15 cellular contexts compared by ENCODE assay signal in genomic region chr3:12307136-12307535, GRCh38. TPM values are rescaled to one million over a fixed set of nuclear protein-coding genes. Genes with fewer than 3 reads are reported as not detected.
DNase-seq lines count a peak whose midpoint lies in the region; ATAC-seq and TF ChIP-seq lines count a peak whose summit lies in the region.
"Had no signal": no experiment of that assay in that cellular context is flagged by ENCODE, and none has a peak within 500 bp of the region (broad histone marks: within the 10 kb centered on the region; RNA-seq: fewer than 3 reads in every experiment).

No MANE protein-coding gene starts in this region.

- WGBS in gastroesophageal sphincter (ENCODE audit: low coverage in 1 of 2), 2 donors = 30 to 57% methylated on average over 2 of the region's 2 CpGs

- TF ChIP-seq CTCF in HFFc6 (IDR thresholded peaks at IDR 0.05) (no peak), gastroesophageal sphincter (IDR thresholded peaks at IDR 0.05) (no peak), RWPE1 (conservative IDR thresholded peaks at IDR 0.05; ENCODE audit: low read depth) (no peak)

- intact Hi-C loops in activated T-helper 1 cell treated with anti-CD3 and anti-CD28 coated beads, Interleukin-12 subunit alpha, Interleukin-12 subunit beta, Interleukin-2, Interleukin-4 antibody, amounts not matched to agents 30 ng/mL and 10 ng/mL and 1 ng/mL, durations not matched to agents 14 hours and 24 hours and 36 hours (cut with micrococcal nuclease) = no loop called here
- intact Hi-C loops in naive thymus-derived CD4-positive, alpha-beta T cell (cut with micrococcal nuclease) = no loop called here

- H3K27me3 ChIP-seq in ACC112 (ENCODE audit: insufficient read depth, low read length) (no peaks in the 10 kb centered on the region), gastroesophageal sphincter (peaks cover 6% of the 10 kb centered on the region)
- H3K27me3 ChIP-seq in naive thymus-derived CD4-positive, alpha-beta T cell (ENCODE audit: control insufficient read depth in 2 of 2, insufficient read depth in 2 of 2, low read length in 2 of 2) = no peaks in the 10 kb centered on the region

- H3K36me3 ChIP-seq in ACC112 (ENCODE audit: insufficient read depth, low read length) (peaks cover 11% of the 10 kb centered on the region; the same call in 1 of the 2 replicates), gastroesophageal sphincter (no peaks in the 10 kb centered on the region)
- H3K36me3 ChIP-seq in naive thymus-derived CD4-positive, alpha-beta T cell (ENCODE audit: control insufficient read depth in 2 of 3, insufficient read depth in 3 of 3, low read length in 3 of 3) = no peaks in the 10 kb centered on the region

- H3K4me1 Mint-ChIP-seq in HFFc6 (ENCODE audit: low read depth) = peaks cover 47% of the 10 kb centered on the region
- no peaks in the 10 kb centered on the region for H3K4me1 Mint-ChIP-seq in activated T-helper 1 cell treated with anti-CD3 and anti-CD28 coated beads, Interleukin-12 subunit alpha, Interleukin-12 subunit beta, Interleukin-2, Interleukin-4 antibody, amounts not matched to agents 30 ng/mL and 10 ng/mL and 1 ng/mL, durations not matched to agents 14 hours and 24 hours and 36 hours (ENCODE audit: low read depth)
- H3K4me1 Mint-ChIP-seq in naive thymus-derived CD4-positive, alpha-beta T cell = no peaks in the 10 kb centered on the region

- H3K27me3 Mint-ChIP-seq in HFFc6 (ENCODE audit: insufficient read depth) = peaks cover under 1% of the 10 kb centered on the region; the same call in 1 of the 2 replicates
- peaks cover 15% of the 10 kb centered on the region for H3K27me3 Mint-ChIP-seq in activated T-helper 1 cell treated with anti-CD3 and anti-CD28 coated beads, Interleukin-12 subunit alpha, Interleukin-12 subunit beta, Interleukin-2, Interleukin-4 antibody, amounts not matched to agents 30 ng/mL and 10 ng/mL and 1 ng/mL, durations not matched to agents 14 hours and 24 hours and 36 hours (ENCODE audit: insufficient read depth)
- H3K27me3 Mint-ChIP-seq in naive thymus-derived CD4-positive, alpha-beta T cell = peaks cover 0 to 26% (median 21%) of the 10 kb centered on the region in 5 donors

- no peak for ATAC-seq in gastroesophageal sphincter
- no peak for ATAC-seq in naive thymus-derived CD4-positive, alpha-beta T cell

- H3K4me1 ChIP-seq in ACC112 (ENCODE audit: control insufficient read depth, insufficient read depth, low read length, unreplicated experiment) (peaks cover 52% of the 10 kb centered on the region), gastroesophageal sphincter (no peaks in the 10 kb centered on the region)
- H3K4me1 ChIP-seq in naive thymus-derived CD4-positive, alpha-beta T cell (ENCODE audit: control insufficient read depth in 2 of 2, insufficient read depth in 2 of 2, low read length in 2 of 2) = no peaks in the 10 kb centered on the region

- CTCF ChIA-PET in RWPE1 (lab: Yijun Ruan, JAX) = no interaction called here
- CTCF ChIA-PET in naive thymus-derived CD4-positive, alpha-beta T cell (lab: Charles Lee) = no interaction called here

- H3K9me3 ChIP-seq in gastroesophageal sphincter = no peaks in the 10 kb centered on the region
- no peaks in the 10 kb centered on the region for H3K9me3 ChIP-seq in naive thymus-derived CD4-positive, alpha-beta T cell (ENCODE audit: control insufficient read depth in 2 of 3, low read length in 3 of 3)

- POLR2A ChIA-PET in RWPE1 (lab: Yijun Ruan, JAX; ENCODE audit: low non-redundant PET) = no interaction called here
- POLR2A ChIA-PET in naive thymus-derived CD4-positive, alpha-beta T cell (lab: Charles Lee) = no interaction called here

- peaks cover 9% of the 10 kb centered on the region; the same call in 1 of the 2 replicates for H3K36me3 Mint-ChIP-seq in HFFc6 (ENCODE audit: low read depth)
- H3K36me3 Mint-ChIP-seq in activated T-helper 1 cell treated with anti-CD3 and anti-CD28 coated beads, Interleukin-12 subunit alpha, Interleukin-12 subunit beta, Interleukin-2, Interleukin-4 antibody, amounts not matched to agents 30 ng/mL and 10 ng/mL and 1 ng/mL, durations not matched to agents 14 hours and 24 hours and 36 hours (ENCODE audit: low read depth) = no peaks in the 10 kb centered on the region
- H3K36me3 Mint-ChIP-seq in naive thymus-derived CD4-positive, alpha-beta T cell = no peaks in the 10 kb centered on the region

- TF ChIP-seq POLR2A in gastroesophageal sphincter (IDR thresholded peaks at IDR 0.05) = no peak

- peak overlapping the region; percentile 46; the same call in 1 of the 2 replicates for H3K4me3 Mint-ChIP-seq in HFFc6
- no peak overlapping the region for H3K4me3 Mint-ChIP-seq in activated T-helper 1 cell treated with anti-CD3 and anti-CD28 coated beads, Interleukin-12 subunit alpha, Interleukin-12 subunit beta, Interleukin-2, Interleukin-4 antibody, amounts not matched to agents 30 ng/mL and 10 ng/mL and 1 ng/mL, durations not matched to agents 14 hours and 24 hours and 36 hours
- H3K4me3 Mint-ChIP-seq in naive thymus-derived CD4-positive, alpha-beta T cell = no peak overlapping the region
- H3K4me3 Mint-ChIP-seq: CD4-positive, alpha-beta T cell had no signal

- H3K4me3 ChIP-seq in ACC112 (ENCODE audit: low read depth, low read length) (peak overlapping the region; percentile 9; the same call in 1 of the 2 replicates), gastroesophageal sphincter (no peak overlapping the region)
- H3K4me3 ChIP-seq in naive thymus-derived CD4-positive, alpha-beta T cell (ENCODE audit: low read length) = no peak overlapping the region

- no peak overlapping the region for H2AFZ ChIP-seq in ACC112 (ENCODE audit: low read length, unreplicated experiment)

- H3K9me3 Mint-ChIP-seq in HFFc6 = peaks cover 5% of the 10 kb centered on the region
- H3K9me3 Mint-ChIP-seq in activated T-helper 1 cell treated with anti-CD3 and anti-CD28 coated beads, Interleukin-12 subunit alpha, Interleukin-12 subunit beta, Interleukin-2, Interleukin-4 antibody, amounts not matched to agents 30 ng/mL and 10 ng/mL and 1 ng/mL, durations not matched to agents 14 hours and 24 hours and 36 hours = no peaks in the 10 kb centered on the region
- H3K9me3 Mint-ChIP-seq in naive thymus-derived CD4-positive, alpha-beta T cell = peaks cover 0 to 2% (median 0%) of the 10 kb centered on the region in 11 donors
- H3K9me3 Mint-ChIP-seq: CD4-positive, alpha-beta T cell had no signal

- peak overlapping the region; percentile 78 for H3K27ac Mint-ChIP-seq in HFFc6
- H3K27ac Mint-ChIP-seq in activated T-helper 1 cell treated with anti-CD3 and anti-CD28 coated beads, Interleukin-12 subunit alpha, Interleukin-12 subunit beta, Interleukin-2, Interleukin-4 antibody, amounts not matched to agents 30 ng/mL and 10 ng/mL and 1 ng/mL, durations not matched to agents 14 hours and 24 hours and 36 hours = peak overlapping the region; percentile 4
- no peak overlapping the region for H3K27ac Mint-ChIP-seq in naive thymus-derived CD4-positive, alpha-beta T cell
- H3K27ac Mint-ChIP-seq: CD4-positive, alpha-beta T cell had no signal

- peaks cover 44% of the 10 kb centered on the region for H3K79me2 ChIP-seq in ACC112 (ENCODE audit: control insufficient read depth, insufficient read depth, low read length, unreplicated experiment)

- peak overlapping the region; percentile 86 for H3K27ac ChIP-seq in ACC112 (ENCODE audit: low read depth, low read length)
- no peak overlapping the region for H3K27ac ChIP-seq in gastroesophageal sphincter
- no peak overlapping the region for H3K27ac ChIP-seq in RWPE1
- H3K27ac ChIP-seq in naive thymus-derived CD4-positive, alpha-beta T cell (ENCODE audit: low read depth, low read length) = no peak overlapping the region

- no peak for TF ChIP-seq EP300 in gastroesophageal sphincter (IDR thresholded peaks at IDR 0.05)

- DNase-seq in HFFc6 (no peak), kidney tubule cell (ENCODE audit: low spot score) (peak; percentile 12), RWPE1 (ENCODE audit: low spot score) (no peak)
- no peak for DNase-seq in activated T-helper 1 cell treated with anti-CD3 and anti-CD28 coated beads, Interleukin-12 subunit alpha, Interleukin-12 subunit beta, Interleukin-2, Interleukin-4 antibody, amounts not matched to agents 30 ng/mL and 10 ng/mL and 1 ng/mL, durations not matched to agents 14 hours and 24 hours and 36 hours (ENCODE audit: low spot score)
- no peak for DNase-seq in activated naive CD4-positive, alpha-beta T cell (lab: John Stamatoyannopoulos, UW)
- DNase-seq in naive thymus-derived CD4-positive, alpha-beta T cell = no peak
- DNase-seq: AML-193; CD4-positive, alpha-beta T cell; Kasumi-1; NCI-H1417; NCI-H2081; NCI-H524; RPMI8226 had no signal

RNA-seq across cellular contexts. Expression of gene PPARG, which starts 18.3 kb away (rescaled TPM):
- 1 to 10 TPM; 3.7 to 4.8 (median 4.0) TPM for total RNA-seq in HFFc6 (2021; fragmentation: NEBNext Ultra II Directional; extraction: Animal tissue kit (Norgen Biotek cat#: 25700))
- 2.3 and 2.5 TPM in 2 replicates for total RNA-seq in activated T-helper 1 cell treated with anti-CD3 and anti-CD28 coated beads, Interleukin-12 subunit alpha, Interleukin-12 subunit beta, Interleukin-2, Interleukin-4 antibody, amounts not matched to agents 30 ng/mL and 10 ng/mL and 1 ng/mL, durations not matched to agents 14 hours and 24 hours and 36 hours
- 10 to 100 TPM in 2 of 4 donors, 1 to 10 TPM in 2; 3.9 to 14.9 (median 9.3) TPM for total RNA-seq in gastroesophageal sphincter
- total RNA-seq in naive thymus-derived CD4-positive, alpha-beta T cell = 1 to 10 TPM in 1 of 5 experiments, under 1 TPM in 3, not detected in 1; 0.37 to 2.1 (median 0.51) TPM
- not detected for polyA plus RNA-seq in naive thymus-derived CD4-positive, alpha-beta T cell

Comparison
In these comparisons a context has a peak if more than half of its experiments do, and no peak if none do; other contexts are left out.
1. H3K27ac Mint-ChIP-seq: peak in HFFc6 (single experiment) and activated T-helper 1 cell treated with anti-CD3 and anti-CD28 coated beads, Interleukin-12 subunit alpha, Interleukin-12 subunit beta, Interleukin-2, Interleukin-4 antibody, amounts not matched to agents 30 ng/mL and 10 ng/mL and 1 ng/mL, durations not matched to agents 14 hours and 24 hours and 36 hours (single experiment); none in naive thymus-derived CD4-positive, alpha-beta T cell (0 of 9).